In the genomic region with DNA sequence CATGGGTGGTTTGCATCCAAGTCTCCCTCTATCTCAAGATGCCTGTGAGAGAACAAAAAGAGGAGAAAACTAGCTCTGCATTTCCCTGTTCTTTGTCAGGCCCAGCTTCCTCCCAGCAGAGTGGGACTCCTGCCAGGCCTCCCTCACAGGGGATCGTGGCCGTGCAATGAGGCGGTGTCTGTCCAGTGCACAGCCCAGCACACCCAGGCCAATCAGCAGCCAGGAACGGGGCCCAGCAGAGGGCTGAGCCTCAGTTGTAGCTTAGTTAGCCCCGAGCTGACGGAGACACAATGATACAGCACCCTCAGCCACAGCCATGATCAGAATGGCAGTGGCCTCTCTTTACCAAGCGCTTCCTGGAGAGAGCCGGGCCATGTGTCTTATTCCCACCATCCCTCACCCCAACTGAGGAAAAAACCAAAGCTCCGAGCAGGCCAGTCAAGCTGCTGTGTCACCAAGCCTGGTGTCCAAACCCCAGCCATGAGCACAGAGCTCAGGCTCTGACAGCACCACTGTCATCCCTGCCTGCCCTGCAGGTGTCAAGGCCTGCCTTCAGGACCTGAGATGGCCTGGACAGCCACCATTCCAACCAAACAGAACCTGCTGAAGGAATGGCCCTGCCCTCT, we compare ENCODE assay signal across 14 cellular contexts.
DNase-seq lines count a peak whose midpoint lies in the region; ATAC-seq, FAIRE-seq and TF ChIP-seq lines count a peak whose summit lies in the region.
"Had no signal": no experiment of that assay in that cellular context is flagged by ENCODE, and none has a peak within 500 bp of the region (broad histone marks: within the 10 kb centered on the region; RNA-seq: fewer than 3 reads in every experiment).

No MANE protein-coding gene starts in this region.

- no peaks in the 10 kb centered on the region for H3K9me1 ChIP-seq in endothelial cell of umbilical vein (replicated peaks; ENCODE audit: control insufficient read depth, extremely low read depth, insufficient read depth, low read length)

- TF ChIP-seq POLR2A in endothelial cell of umbilical vein (IDR thresholded peaks at IDR 0.05; ENCODE audit: low read depth, low read length) = no peak
- no peak for TF ChIP-seq POLR2A in tibial nerve (IDR thresholded peaks at IDR 0.05)

- FAIRE-seq in endothelial cell of umbilical vein (lab: Jason Lieb, UNC) (peak; percentile 68), kidney (lab: Jason Lieb, UNC) (no peak)
- FAIRE-seq: A204.1 had no signal

- peak; percentile 13 for DNase-seq in DMS79 treated with DMSO at 0.1 percent for 48 hours (lab: John Stamatoyannopoulos, UW)
- no peak for DNase-seq in DMS79 (lab: John Stamatoyannopoulos, UW)
- peak; percentile 43 for DNase-seq in endothelial cell of umbilical vein (ENCODE audit: low read depth, low spot score)
- peak; percentile 92 for DNase-seq in kidney
- DNase-seq in tibial nerve (ENCODE audit: low spot score in 2 of 2) = peak; percentile 43 to 55
- DNase-seq in GM13976 (ENCODE audit: low spot score) = no peak
- DNase-seq: DND-41; MM.1S; NCI-H446; stimulated activated CD4-positive, alpha-beta T cell treated with anti-CD3 and anti-CD28 coated beads, Interleukin-15, amount 100 ng/mL, for 24 hours; stimulated activated naive CD4-positive, alpha-beta T cell treated with Interleukin-2 at 50 U/mL for 16 hours had no signal

- H3K27ac ChIP-seq in endothelial cell of umbilical vein (ENCODE audit: insufficient read depth, low read depth, low read length) (no peak overlapping the region), kidney (ENCODE audit: low read depth in 2 of 2, low read length in 2 of 2) (no peak overlapping the region), tibial nerve (peak overlapping the region in 2 of 4 donors; percentile 14 to 26)

- H3K36me3 ChIP-seq in endothelial cell of umbilical vein (ENCODE audit: control insufficient read depth in 2 of 2, extremely low read depth in 1 of 2, insufficient read depth in 2 of 2, low read length in 2 of 2) (no peaks in the 10 kb centered on the region), kidney (ENCODE audit: control insufficient read depth in 1 of 2, insufficient read depth in 2 of 2, low read length in 2 of 2) (peaks cover 0 to 3% of the 10 kb centered on the region in 2 donors), tibial nerve (peaks cover 0 to 7% (median 0%) of the 10 kb centered on the region in 3 donors)

- H2AFZ ChIP-seq in endothelial cell of umbilical vein (ENCODE audit: low read depth, low read length) = peak overlapping the region; percentile 19

- TF ChIP-seq CTCF in endothelial cell of umbilical vein (IDR thresholded peaks at IDR 0.05; ENCODE audit: extremely low read depth in 1 of 2, insufficient read depth in 1 of 2, low read depth in 1 of 2, low read length in 2 of 2) = no peak
- TF ChIP-seq CTCF in kidney (IDR thresholded peaks at IDR 0.05; ENCODE audit: borderline replicate concordance, extremely low read depth, insufficient read depth) = no peak
- no peak for TF ChIP-seq CTCF in tibial nerve (IDR thresholded peaks at IDR 0.05)
- TF ChIP-seq CTCF in GM13976 (IDR thresholded peaks at IDR 0.05; ENCODE audit: borderline replicate concordance, control extremely low read depth, extremely low read depth, insufficient read depth, missing control alignments) = no peak

- no peak for TF ChIP-seq EP300 in tibial nerve (IDR thresholded peaks at IDR 0.05)

- H3K9ac ChIP-seq in endothelial cell of umbilical vein (replicated peaks; ENCODE audit: extremely low read depth, insufficient read depth, low read length) (no peak overlapping the region), kidney (ENCODE audit: low read length in 2 of 2) (no peak overlapping the region)

- ATAC-seq in HG02623 (IDR thresholded peaks at IDR 0.05; ENCODE audit: unreplicated experiment) = no peak
- ATAC-seq in GM21619 (IDR thresholded peaks at IDR 0.05; ENCODE audit: unreplicated experiment) = no peak

- H3K4me3 ChIP-seq in endothelial cell of umbilical vein (replicated peaks in 1 of 3; ENCODE audit: insufficient read depth in 1 of 3, low read depth in 1 of 3, low read length in 3 of 3) (no peak overlapping the region), kidney (ENCODE audit: low read length in 2 of 2) (no peak overlapping the region), tibial nerve (no peak overlapping the region)

- WGBS in tibial nerve, 2 donors = 40 to 42% methylated on average over 8 to 9 of the region's 9 CpGs

- H3K27me3 ChIP-seq in endothelial cell of umbilical vein (ENCODE audit: control insufficient read depth in 2 of 2, insufficient read depth in 2 of 2, low read length in 2 of 2) = no peaks in the 10 kb centered on the region
- H3K27me3 ChIP-seq in tibial nerve = no peaks in the 10 kb centered on the region

- H3K4me1 ChIP-seq in endothelial cell of umbilical vein (ENCODE audit: control insufficient read depth, extremely low read depth, insufficient read depth, low read length) (peaks cover 6% of the 10 kb centered on the region), kidney (ENCODE audit: control insufficient read depth in 1 of 2, insufficient read depth in 1 of 2, low read depth in 1 of 2, low read length in 2 of 2) (no peaks in the 10 kb centered on the region), tibial nerve (peaks cover 0 to 27% (median 6%) of the 10 kb centered on the region in 4 donors)

- CTCF ChIA-PET in endothelial cell of umbilical vein (lab: Charles Lee) = interaction anchor here (0.9 to 1.5 kb wide), 4 partner anchors 10 to 189 kb away, joined by 3 to 6 read pairs (median 4); no protein-coding TSS in a partner anchor

- BruUV-seq in endothelial cell of umbilical vein (replicated peaks; lab: Mats Ljungman, UMichigan) = no TSS peak

- POLR2A ChIA-PET in endothelial cell of umbilical vein (lab: Charles Lee) = no interaction called here

- H3K4me2 ChIP-seq in endothelial cell of umbilical vein (ENCODE audit: insufficient read depth, low read length) = no peak overlapping the region

- in situ Hi-C loops in GM13976 (cut with MboI; ENCODE audit: low sequenced_read_pairs, unreplicated experiment) = no loop called here

- H4K20me1 ChIP-seq in endothelial cell of umbilical vein (replicated peaks; ENCODE audit: control insufficient read depth, extremely low read depth, insufficient read depth, low read length) = no peaks in the 10 kb centered on the region

- dilution Hi-C loops in endothelial cell of umbilical vein (cut with MboI; ENCODE audit: extremely low pct_ligation_motif_present, low sequenced_read_pairs) = no loop called here

- H3K9me3 ChIP-seq in endothelial cell of umbilical vein (replicated peaks; ENCODE audit: control insufficient read depth, insufficient read depth, low read length) (no peaks in the 10 kb centered on the region), kidney (ENCODE audit: control insufficient read depth in 1 of 2, low read length in 2 of 2) (no peaks in the 10 kb centered on the region), tibial nerve (no peaks in the 10 kb centered on the region)

- H3K79me2 ChIP-seq in endothelial cell of umbilical vein (ENCODE audit: control insufficient read depth, insufficient read depth, low read length) = no peaks in the 10 kb centered on the region

- intact Hi-C loops in endothelial cell of umbilical vein (cut with micrococcal nuclease) (no loop called here), kidney (cut with DNase I) (no loop called here)

TF ChIP-seq in endothelial cell of umbilical vein, 7 proteins besides CTCF, POLR2A, EP300 and RAD21:
- TF ChIP-seq POLR2AphosphoS5 (IDR thresholded peaks at IDR 0.05; ENCODE audit: insufficient read depth, low read depth, low read length) = no peak
- no peak for TF ChIP-seq MYC (IDR thresholded peaks at IDR 0.05; ENCODE audit: low read depth, low read length)
- no peak for TF ChIP-seq FOS (IDR thresholded peaks at IDR 0.05; ENCODE audit: borderline replicate concordance, insufficient read depth, low read length)
- TF ChIP-seq, protein P1, sequence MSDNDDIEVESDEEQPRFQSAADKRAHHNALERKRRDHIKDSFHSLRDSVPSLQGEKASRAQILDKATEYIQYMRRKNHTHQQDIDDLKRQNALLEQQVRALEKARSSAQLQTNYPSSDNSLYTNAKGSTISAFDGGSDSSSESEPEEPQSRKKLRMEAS (IDR thresholded peaks at IDR 0.05; ENCODE audit: insufficient read depth, insufficient read length) = no peak

Comparison
In these comparisons a context has a peak if more than half of its experiments do, and no peak if none do; other contexts are left out.
1. DNase-seq: peak in DMS79 treated with DMSO at 0.1 percent for 48 hours (single experiment), endothelial cell of umbilical vein (single experiment), kidney (single experiment) and tibial nerve (2 of 2); none in DMS79 (single experiment) and GM13976 (single experiment).